ENCODE assay signal across 12 cellular contexts in genomic region chr2:238284802-238285515, GRCh38. TPM values are rescaled to one million over a fixed set of nuclear protein-coding genes. Genes with fewer than 3 reads are reported as not detected.
DNase-seq lines count a peak whose midpoint lies in the region; ATAC-seq, FAIRE-seq and TF ChIP-seq lines count a peak whose summit lies in the region.
"Had no signal": no experiment of that assay in that cellular context is flagged by ENCODE, and none has a peak within 500 bp of the region (broad histone marks: within the 10 kb centered on the region; RNA-seq: fewer than 3 reads in every experiment).

No MANE protein-coding gene starts in this region.

- TF ChIP-seq POLR2A in body of pancreas (IDR thresholded peaks at IDR 0.05) (no peak), gastrocnemius medialis (IDR thresholded peaks at IDR 0.05) (no peak)

- H3K4me3 ChIP-seq in body of pancreas, result no peak overlapping the region
- H3K4me3 ChIP-seq in keratinocyte (ENCODE audit: control insufficient read depth in 2 of 3, extremely low read depth in 1 of 3, insufficient read depth in 2 of 3, low read depth in 1 of 3, low read length in 3 of 3), result peak overlapping the region in 2 of 3 experiments; percentile 19 to 54
- no peak overlapping the region for H3K4me3 ChIP-seq in gastrocnemius medialis
- H3K4me3 ChIP-seq in A673 (ENCODE audit: low read depth, low read length, poor library complexity, severe bottlenecking), result no peak overlapping the region

- POLR2A ChIA-PET in A673 (lab: Charles Lee; ENCODE audit: low non-redundant PET), result no interaction called here

- H3K4me2 ChIP-seq in keratinocyte (ENCODE audit: control insufficient read depth, extremely low read depth, insufficient read depth, low read depth, low read length), result peak overlapping the region; percentile 90

- no peaks in the 10 kb centered on the region for H4K20me1 ChIP-seq in keratinocyte (ENCODE audit: control insufficient read depth, extremely low read depth, insufficient read depth, low read length)

- H3K4me1 ChIP-seq in body of pancreas (peaks cover 73% of the 10 kb centered on the region), keratinocyte (ENCODE audit: control insufficient read depth, extremely low read depth, insufficient read depth, low read length) (peaks cover 43% of the 10 kb centered on the region), gastrocnemius medialis (peaks cover 61 to 68% of the 10 kb centered on the region in 2 donors), A673 (ENCODE audit: insufficient read depth, low read length, poor library complexity, severe bottlenecking) (peaks cover 26% of the 10 kb centered on the region)
- H3K4me1 ChIP-seq: BE2C had no signal

- DNase-seq in CD14-positive monocyte (ENCODE audit: low spot score), result peak; percentile 20
- DNase-seq in body of pancreas, result peak; percentile 73 to 84 (median 80)
- DNase-seq in keratinocyte (ENCODE audit: low read depth, low spot score), result no peak
- no peak for DNase-seq in gastrocnemius medialis
- no peak for DNase-seq in stimulated activated effector memory CD8-positive, alpha-beta T cell treated with anti-CD3 and anti-CD28 coated beads, Interleukin-12 subunit alpha, Interleukin-12 subunit beta, amount 100 ng/mL, for 72 hours (ENCODE audit: low spot score in 2 of 2)
- no peak for DNase-seq in GM13977 (ENCODE audit: low spot score)
- no peak for DNase-seq in activated T-helper 1 cell treated with anti-CD3 and anti-CD28 coated beads, Interleukin-12 subunit alpha, Interleukin-12 subunit beta, Interleukin-2, Interleukin-4 antibody, amounts not matched to agents 30 ng/mL and 10 ng/mL and 1 ng/mL, durations not matched to agents 14 hours and 24 hours and 36 hours (ENCODE audit: low spot score)
- DNase-seq in A673 (ENCODE audit: low spot score), result no peak
- DNase-seq: activated T-cell treated with anti-CD3 and anti-CD28 coated beads, Interleukin-2, amount 50 U/mL, for 72 hours; BE2C; NCI-H187 had no signal

- dilution Hi-C loops in keratinocyte (cut with MboI; ENCODE audit: extremely low pct_ligation_motif_present, low sequenced_read_pairs), result no loop called here

- CTCF ChIA-PET in A673 (lab: Charles Lee), result no interaction called here

- peak overlapping the region in 2 of 7 donors; percentile 16 to 36 for H3K27ac Mint-ChIP-seq in CD14-positive monocyte
- no peak overlapping the region for H3K27ac Mint-ChIP-seq in stimulated activated effector memory CD8-positive, alpha-beta T cell treated with anti-CD3 and anti-CD28 coated beads, Interleukin-12 subunit alpha, Interleukin-12 subunit beta, amount 100 ng/mL, for 72 hours
- no peak overlapping the region for H3K27ac Mint-ChIP-seq in activated T-helper 1 cell treated with anti-CD3 and anti-CD28 coated beads, Interleukin-12 subunit alpha, Interleukin-12 subunit beta, Interleukin-2, Interleukin-4 antibody, amounts not matched to agents 30 ng/mL and 10 ng/mL and 1 ng/mL, durations not matched to agents 14 hours and 24 hours and 36 hours
- H3K27ac Mint-ChIP-seq: activated T-cell treated with anti-CD3 and anti-CD28 coated beads, Interleukin-2, amount 50 U/mL, for 72 hours had no signal

- in situ Hi-C loops in gastrocnemius medialis (cut with MboI; ENCODE audit: low sequenced_read_pairs in 4 of 4), result no loop called here
- in situ Hi-C loops in GM13977 (cut with MboI; ENCODE audit: low pct_unique_long_range_greater_than_20kb, low sequenced_read_pairs, unreplicated experiment), result no loop called here

- H3K9ac ChIP-seq in keratinocyte (ENCODE audit: control insufficient read depth, extremely low read depth, insufficient read depth, low read length), result peak overlapping the region; percentile 98

- peaks cover 0 to 3% (median 0%) of the 10 kb centered on the region in 7 donors for H3K9me3 Mint-ChIP-seq in CD14-positive monocyte
- no peaks in the 10 kb centered on the region for H3K9me3 Mint-ChIP-seq in stimulated activated effector memory CD8-positive, alpha-beta T cell treated with anti-CD3 and anti-CD28 coated beads, Interleukin-12 subunit alpha, Interleukin-12 subunit beta, amount 100 ng/mL, for 72 hours
- H3K9me3 Mint-ChIP-seq in activated T-helper 1 cell treated with anti-CD3 and anti-CD28 coated beads, Interleukin-12 subunit alpha, Interleukin-12 subunit beta, Interleukin-2, Interleukin-4 antibody, amounts not matched to agents 30 ng/mL and 10 ng/mL and 1 ng/mL, durations not matched to agents 14 hours and 24 hours and 36 hours, result no peaks in the 10 kb centered on the region
- H3K9me3 Mint-ChIP-seq: activated T-cell treated with anti-CD3 and anti-CD28 coated beads, Interleukin-2, amount 50 U/mL, for 72 hours had no signal

- H2AFZ ChIP-seq in keratinocyte (ENCODE audit: control insufficient read depth, low read length), result no peak overlapping the region

- H3K79me2 ChIP-seq in keratinocyte (ENCODE audit: control insufficient read depth, insufficient read depth, low read length), result peaks cover 19% of the 10 kb centered on the region

- peaks cover 1 to 2% (median 1%) of the 10 kb centered on the region in 3 donors for H3K27me3 Mint-ChIP-seq in CD14-positive monocyte (ENCODE audit: low read depth in 3 of 3)
- H3K27me3 Mint-ChIP-seq in activated T-helper 1 cell treated with anti-CD3 and anti-CD28 coated beads, Interleukin-12 subunit alpha, Interleukin-12 subunit beta, Interleukin-2, Interleukin-4 antibody, amounts not matched to agents 30 ng/mL and 10 ng/mL and 1 ng/mL, durations not matched to agents 14 hours and 24 hours and 36 hours (ENCODE audit: insufficient read depth), result peaks cover 3% of the 10 kb centered on the region

- WGBS in body of pancreas, 2 donors, result 34 to 36% methylated on average over 11 of the region's 11 CpGs

- FAIRE-seq in keratinocyte (lab: Jason Lieb, UNC), result no peak
- FAIRE-seq: GM19239 had no signal

- H3K4me1 Mint-ChIP-seq in CD14-positive monocyte, result peaks cover 44% of the 10 kb centered on the region
- peaks cover 58% of the 10 kb centered on the region for H3K4me1 Mint-ChIP-seq in stimulated activated effector memory CD8-positive, alpha-beta T cell treated with anti-CD3 and anti-CD28 coated beads, Interleukin-12 subunit alpha, Interleukin-12 subunit beta, amount 100 ng/mL, for 72 hours
- H3K4me1 Mint-ChIP-seq in activated T-helper 1 cell treated with anti-CD3 and anti-CD28 coated beads, Interleukin-12 subunit alpha, Interleukin-12 subunit beta, Interleukin-2, Interleukin-4 antibody, amounts not matched to agents 30 ng/mL and 10 ng/mL and 1 ng/mL, durations not matched to agents 14 hours and 24 hours and 36 hours (ENCODE audit: low read depth), result peaks cover 33% of the 10 kb centered on the region

- BruUV-seq in A673 (replicated peaks; lab: Mats Ljungman, UMichigan), result no TSS peak

- no peaks in the 10 kb centered on the region for H3K9me3 ChIP-seq in body of pancreas
- no peaks in the 10 kb centered on the region for H3K9me3 ChIP-seq in keratinocyte (ENCODE audit: control insufficient read depth, low read depth, low read length)
- no peaks in the 10 kb centered on the region for H3K9me3 ChIP-seq in gastrocnemius medialis
- no peaks in the 10 kb centered on the region for H3K9me3 ChIP-seq in A673 (ENCODE audit: low read depth, low read length, poor library complexity, severe bottlenecking)
- H3K9me3 ChIP-seq: BE2C had no signal

- peaks cover 5 to 31% of the 10 kb centered on the region in 2 donors for H3K36me3 Mint-ChIP-seq in CD14-positive monocyte
- H3K36me3 Mint-ChIP-seq in stimulated activated effector memory CD8-positive, alpha-beta T cell treated with anti-CD3 and anti-CD28 coated beads, Interleukin-12 subunit alpha, Interleukin-12 subunit beta, amount 100 ng/mL, for 72 hours, result peaks cover 23% of the 10 kb centered on the region
- H3K36me3 Mint-ChIP-seq in activated T-helper 1 cell treated with anti-CD3 and anti-CD28 coated beads, Interleukin-12 subunit alpha, Interleukin-12 subunit beta, Interleukin-2, Interleukin-4 antibody, amounts not matched to agents 30 ng/mL and 10 ng/mL and 1 ng/mL, durations not matched to agents 14 hours and 24 hours and 36 hours (ENCODE audit: low read depth), result peaks cover 2% of the 10 kb centered on the region

- H3K36me3 ChIP-seq in body of pancreas (replicated peaks in 1 of 2; ENCODE audit: insufficient read depth in 1 of 2, low read depth in 2 of 2) (no peaks in the 10 kb centered on the region), keratinocyte (ENCODE audit: control insufficient read depth in 2 of 2, extremely low read depth in 1 of 2, insufficient read depth in 2 of 2, low read length in 2 of 2) (peaks cover 0 to 5% of the 10 kb centered on the region in 2 experiments), gastrocnemius medialis (no peaks in the 10 kb centered on the region), A673 (ENCODE audit: insufficient read depth, low read length, poor library complexity, severe bottlenecking) (no peaks in the 10 kb centered on the region)
- H3K36me3 ChIP-seq: BE2C had no signal

- H3K27ac ChIP-seq in body of pancreas, result peak overlapping the region; percentile 96 to 99 (median 98)
- peak overlapping the region; percentile 98 for H3K27ac ChIP-seq in keratinocyte (ENCODE audit: control insufficient read depth, insufficient read depth, low read length)
- H3K27ac ChIP-seq in gastrocnemius medialis, result peak overlapping the region; percentile 90 to 96 (median 92)
- H3K27ac ChIP-seq in A673 (ENCODE audit: low read depth, low read length, poor library complexity, severe bottlenecking), result no peak overlapping the region

- H3K4me3 Mint-ChIP-seq in CD14-positive monocyte, result no peak overlapping the region
- no peak overlapping the region for H3K4me3 Mint-ChIP-seq in stimulated activated effector memory CD8-positive, alpha-beta T cell treated with anti-CD3 and anti-CD28 coated beads, Interleukin-12 subunit alpha, Interleukin-12 subunit beta, amount 100 ng/mL, for 72 hours
- no peak overlapping the region for H3K4me3 Mint-ChIP-seq in activated T-helper 1 cell treated with anti-CD3 and anti-CD28 coated beads, Interleukin-12 subunit alpha, Interleukin-12 subunit beta, Interleukin-2, Interleukin-4 antibody, amounts not matched to agents 30 ng/mL and 10 ng/mL and 1 ng/mL, durations not matched to agents 14 hours and 24 hours and 36 hours
- H3K4me3 Mint-ChIP-seq: activated T-cell treated with anti-CD3 and anti-CD28 coated beads, Interleukin-2, amount 50 U/mL, for 72 hours had no signal

- H3K27me3 ChIP-seq in body of pancreas (no peaks in the 10 kb centered on the region), keratinocyte (ENCODE audit: control insufficient read depth, extremely low read depth, insufficient read depth, low read length) (no peaks in the 10 kb centered on the region), gastrocnemius medialis (no peaks in the 10 kb centered on the region), A673 (replicated peaks; ENCODE audit: insufficient read depth, low read depth, low read length, poor library complexity) (no peaks in the 10 kb centered on the region)
- H3K27me3 ChIP-seq: BE2C had no signal

- ATAC-seq in body of pancreas (peak; percentile 6), gastrocnemius medialis (no peak)
- ATAC-seq in stimulated activated effector memory CD8-positive, alpha-beta T cell treated with anti-CD3 and anti-CD28 coated beads, Interleukin-12 subunit alpha, Interleukin-12 subunit beta, amount 100 ng/mL, for 72 hours, result no peak
- ATAC-seq: activated T-cell treated with anti-CD3 and anti-CD28 coated beads, Interleukin-2, amount 50 U/mL, for 72 hours had no signal

- no peaks in the 10 kb centered on the region for H3K9me1 ChIP-seq in keratinocyte (ENCODE audit: control insufficient read depth, extremely low read depth, insufficient read depth, low read length)

- TF ChIP-seq CTCF in CD14-positive monocyte (IDR thresholded peaks at IDR 0.05), result no peak
- TF ChIP-seq CTCF in body of pancreas (IDR thresholded peaks at IDR 0.05), result no peak
- TF ChIP-seq CTCF in keratinocyte (optimal IDR thresholded peaks at IDR 0.05 in 1 of 3, IDR thresholded peaks at IDR 0.05 in 1 of 3, conservative IDR thresholded peaks at IDR 0.05 in 1 of 3; ENCODE audit: extremely low read depth in 1 of 3, insufficient read depth in 2 of 3, low read length in 3 of 3), result no peak
- TF ChIP-seq CTCF in gastrocnemius medialis (IDR thresholded peaks at IDR 0.05 in 4 of 5, conservative IDR thresholded peaks at IDR 0.05 in 1 of 5), result no peak
- TF ChIP-seq CTCF in GM13977 (IDR thresholded peaks at IDR 0.05; ENCODE audit: extremely low read depth, insufficient read depth, missing control alignments), result no peak
- no peak for TF ChIP-seq CTCF in A673 (conservative IDR thresholded peaks at IDR 0.05; ENCODE audit: low read depth, low read length)

- intact Hi-C loops in CD14-positive monocyte (cut with micrococcal nuclease), result no loop called here
- intact Hi-C loops in body of pancreas (cut with DNase I), result no loop called here
- intact Hi-C loops in gastrocnemius medialis (cut with DNase I; ENCODE audit: low total_unique reads), result no loop called here
- intact Hi-C loops in activated T-helper 1 cell treated with anti-CD3 and anti-CD28 coated beads, Interleukin-12 subunit alpha, Interleukin-12 subunit beta, Interleukin-2, Interleukin-4 antibody, amounts not matched to agents 30 ng/mL and 10 ng/mL and 1 ng/mL, durations not matched to agents 14 hours and 24 hours and 36 hours (cut with micrococcal nuclease), result loop anchor here (5.0 kb wide), 2 partner anchors 288 to 593 kb away; no protein-coding TSS in a partner anchor
- intact Hi-C loops in A673 (cut with micrococcal nuclease; ENCODE audit: unreplicated experiment), result no loop called here

RNA-seq across cellular contexts. Expression of gene PER2, which starts 3.5 kb away (rescaled TPM):
- 1 to 10 TPM; 1.6 to 3.1 TPM for polyA plus RNA-seq in CD14-positive monocyte
- total RNA-seq in body of pancreas, result 10 to 100 TPM; 10.9 to 21.8 TPM
- 0.68 to 2.0 TPM (median 1.6 TPM) in 3 replicates for polyA plus RNA-seq in keratinocyte
- 3.1 TPM for polyA plus RNA-seq in keratinocyte (2011; ENCODE audit: low read depth)
- 0.69 and 0.90 TPM in 2 replicates for polyA plus RNA-seq in keratinocyte (2011; cell fraction: cytosol; rRNA removed)
- polyA plus RNA-seq in keratinocyte (2011; cell fraction: nucleus; rRNA removed), result 4.1 and 5.4 TPM in 2 replicates
- 1.9 and 2.4 TPM in 2 replicates for polyA plus RNA-seq in keratinocyte (2012; ENCODE audit: low replicate concordance)
- 2.6 to 6.8 TPM (median 3.8 TPM) in 3 replicates for polyA minus RNA-seq in keratinocyte
- 0.96 TPM for polyA minus RNA-seq in keratinocyte (2011; cell fraction: cytosol; rRNA and poly(A)+ RNA removed)
- polyA minus RNA-seq in keratinocyte (2011; cell fraction: nucleus; rRNA and poly(A)+ RNA removed), result 3.4 and 8.0 TPM in 2 replicates
- total RNA-seq in gastrocnemius medialis, result 1 to 10 TPM; 4.1 to 7.5 (median 6.7) TPM
- 19.0 and 21.2 TPM in 2 replicates for total RNA-seq in activated T-helper 1 cell treated with anti-CD3 and anti-CD28 coated beads, Interleukin-12 subunit alpha, Interleukin-12 subunit beta, Interleukin-2, Interleukin-4 antibody, amounts not matched to agents 30 ng/mL and 10 ng/mL and 1 ng/mL, durations not matched to agents 14 hours and 24 hours and 36 hours
- total RNA-seq in A673 (2021), result 6.8 and 7.5 TPM in 2 replicates

RNA-seq across cellular contexts. Expression of gene TRAF3IP1, which starts 35.4 kb away (rescaled TPM):
- polyA plus RNA-seq in CD14-positive monocyte (1 to 10 TPM; 1.5 TPM), keratinocyte (6.4 to 7.0 TPM (median 7.0 TPM) in 3 replicates)
- total RNA-seq in body of pancreas (10 to 100 TPM in 1 of 2 donors, 1 to 10 TPM in 1; 5.4 to 10.9 TPM), gastrocnemius medialis (10 to 100 TPM in 2 of 4 donors, 1 to 10 TPM in 2; 8.5 to 20.8 (median 10.9) TPM), A673 (2021) (23.0 and 24.5 TPM in 2 replicates)
- 32.3 TPM for polyA plus RNA-seq in keratinocyte (2011; ENCODE audit: low read depth)
- 7.0 and 7.4 TPM in 2 replicates for polyA plus RNA-seq in keratinocyte (2011; cell fraction: cytosol; rRNA removed)
- 11.4 and 12.1 TPM in 2 replicates for polyA plus RNA-seq in keratinocyte (2011; cell fraction: nucleus; rRNA removed)
- 9.2 and 16.0 TPM in 2 replicates for polyA plus RNA-seq in keratinocyte (2012; ENCODE audit: low replicate concordance)
- 6.4 to 28.3 TPM (median 14.0 TPM) in 3 replicates for polyA minus RNA-seq in keratinocyte
- polyA minus RNA-seq in keratinocyte (2011; cell fraction: cytosol; rRNA and poly(A)+ RNA removed), result 3.6 TPM
- 4.5 and 8.9 TPM in 2 replicates for polyA minus RNA-seq in keratinocyte (2011; cell fraction: nucleus; rRNA and poly(A)+ RNA removed)
- total RNA-seq in activated T-helper 1 cell treated with anti-CD3 and anti-CD28 coated beads, Interleukin-12 subunit alpha, Interleukin-12 subunit beta, Interleukin-2, Interleukin-4 antibody, amounts not matched to agents 30 ng/mL and 10 ng/mL and 1 ng/mL, durations not matched to agents 14 hours and 24 hours and 36 hours, result 14.4 and 15.4 TPM in 2 replicates

RNA-seq across cellular contexts. Expression of gene HES6, which starts 45.1 kb away (rescaled TPM):
- 1 to 10 TPM; 2.1 to 4.0 TPM for polyA plus RNA-seq in CD14-positive monocyte
- total RNA-seq in body of pancreas, result 10 to 100 TPM; 15.5 to 29.3 TPM
- 0.76 to 0.80 TPM (median 0.77 TPM) in 3 replicates for polyA plus RNA-seq in keratinocyte
- 0.49 TPM for polyA plus RNA-seq in keratinocyte (2011; ENCODE audit: low read depth)
- polyA plus RNA-seq in keratinocyte (2011; cell fraction: cytosol; rRNA removed), result 0.23 and 0.66 TPM in 2 replicates
- 0.90 and 1.2 TPM in 2 replicates for polyA plus RNA-seq in keratinocyte (2011; cell fraction: nucleus; rRNA removed)
- 1.3 and 1.7 TPM in 2 replicates for polyA plus RNA-seq in keratinocyte (2012; ENCODE audit: low replicate concordance)
- polyA minus RNA-seq in keratinocyte, result 0.26 to 0.89 TPM in 2 of 3 replicates, not detected in the other
- not detected for polyA minus RNA-seq in keratinocyte (2011; cell fraction: cytosol; rRNA and poly(A)+ RNA removed)
- polyA minus RNA-seq in keratinocyte (2011; cell fraction: nucleus; rRNA and poly(A)+ RNA removed), result not detected in 2 replicates
- 10 to 100 TPM; 10.9 to 49.1 (median 27.2) TPM for total RNA-seq in gastrocnemius medialis
- total RNA-seq in activated T-helper 1 cell treated with anti-CD3 and anti-CD28 coated beads, Interleukin-12 subunit alpha, Interleukin-12 subunit beta, Interleukin-2, Interleukin-4 antibody, amounts not matched to agents 30 ng/mL and 10 ng/mL and 1 ng/mL, durations not matched to agents 14 hours and 24 hours and 36 hours, result 10.3 and 11.2 TPM in 2 replicates
- total RNA-seq in A673 (2021), result 17.2 and 26.9 TPM in 2 replicates

Comparison
In these comparisons a context has a peak if more than half of its experiments do, and no peak if none do; other contexts are left out.
1. DNase-seq: peak in CD14-positive monocyte (single experiment) and body of pancreas (4 of 4); none in keratinocyte (single experiment), gastrocnemius medialis (0 of 2), stimulated activated effector memory CD8-positive, alpha-beta T cell treated with anti-CD3 and anti-CD28 coated beads, Interleukin-12 subunit alpha, Interleukin-12 subunit beta, amount 100 ng/mL, for 72 hours (0 of 2), GM13977 (single experiment), activated T-helper 1 cell treated with anti-CD3 and anti-CD28 coated beads, Interleukin-12 subunit alpha, Interleukin-12 subunit beta, Interleukin-2, Interleukin-4 antibody, amounts not matched to agents 30 ng/mL and 10 ng/mL and 1 ng/mL, durations not matched to agents 14 hours and 24 hours and 36 hours (single experiment) and A673 (single experiment).
2. H3K4me3 ChIP-seq: peak in keratinocyte (2 of 3); none in body of pancreas (0 of 2), gastrocnemius medialis (0 of 4) and A673 (single experiment).